10 cellular contexts compared by ENCODE assay signal in genomic region chr3:188283347-188283746, GRCh38.
DNase-seq lines count a peak whose midpoint lies in the region; ATAC-seq lines count a peak whose summit lies in the region.
"Had no signal": no experiment of that assay in that cellular context is flagged by ENCODE, and none has a peak within 500 bp of the region (broad histone marks: within the 10 kb centered on the region; RNA-seq: fewer than 3 reads in every experiment).

No MANE protein-coding gene starts in this region.

- H3K4me3 ChIP-seq in rectal smooth muscle tissue (ENCODE audit: low read length) = no peak overlapping the region

- no peaks in the 10 kb centered on the region for H3K36me3 ChIP-seq in rectal smooth muscle tissue (ENCODE audit: control insufficient read depth, insufficient read depth, low read length)

- peaks cover 60% of the 10 kb centered on the region for H3K4me1 ChIP-seq in rectal smooth muscle tissue (ENCODE audit: control insufficient read depth, insufficient read depth, low read length)

- peak overlapping the region; percentile 54 for H3K27ac ChIP-seq in rectal smooth muscle tissue (ENCODE audit: low read depth, low read length)

- H3K9ac ChIP-seq in rectal smooth muscle tissue (ENCODE audit: low read length) = no peak overlapping the region

- no peaks in the 10 kb centered on the region for H3K27me3 ChIP-seq in rectal smooth muscle tissue (ENCODE audit: control insufficient read depth, insufficient read depth, low read length)

- no peak for ATAC-seq in HG03442 (IDR thresholded peaks at IDR 0.05; ENCODE audit: unreplicated experiment)

- DNase-seq in EH (ENCODE audit: low read depth) (peak; percentile 17), OCI-M1 (lab: John Stamatoyannopoulos, UW) (peak; percentile 3), fibroblast of the conjunctiva (ENCODE audit: low read depth) (peak; percentile 81), NCI-H446 treated with DMSO at 0.1 percent for 48 hours (lab: John Stamatoyannopoulos, UW) (no peak), cerebellar cortex (ENCODE audit: low spot score) (no peak)
- no peak for DNase-seq in activated naive CD4-positive, alpha-beta T cell (lab: John Stamatoyannopoulos, UW)
- DNase-seq: EL, NCI-H2227 treated with DMSO at 0.1 percent for 48 hours had no signal

Comparison
In these comparisons a context has a peak if more than half of its experiments do, and no peak if none do; other contexts are left out.
1. DNase-seq: peak in EH (single experiment), OCI-M1 (single experiment) and fibroblast of the conjunctiva (single experiment); none in NCI-H446 treated with DMSO at 0.1 percent for 48 hours (single experiment), activated naive CD4-positive, alpha-beta T cell (0 of 4) and cerebellar cortex (single experiment).